ENCODE assay signal across 17 cellular contexts in the genomic region with DNA sequence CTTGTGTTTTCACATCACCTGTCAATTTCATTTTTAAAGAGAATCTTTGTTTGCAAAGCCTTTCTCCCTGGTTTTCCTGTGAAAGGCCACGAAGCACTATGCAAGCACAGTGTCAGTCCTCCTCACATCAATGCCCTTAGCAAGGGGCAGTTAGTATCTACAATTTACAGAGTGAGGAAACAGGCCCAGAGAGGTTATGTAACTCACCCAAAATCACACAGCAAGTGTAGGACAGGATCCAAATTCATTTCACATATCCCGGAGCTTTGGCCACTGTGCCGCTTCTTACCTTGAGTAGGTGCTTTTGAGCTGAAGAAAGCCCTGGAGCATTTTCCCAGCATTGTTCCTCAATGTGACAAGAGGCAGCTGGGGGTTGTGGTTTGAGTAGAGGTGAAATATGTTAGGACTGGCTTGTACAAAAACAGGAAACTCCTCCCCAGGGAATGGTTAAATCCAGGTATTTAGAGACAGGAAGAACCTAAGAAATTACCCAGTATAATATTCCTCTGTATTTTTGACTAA.
"Had no signal": no experiment of that assay in that cellular context is flagged by ENCODE, and none has a peak within 500 bp of the region (broad histone marks: within the 10 kb centered on the region; RNA-seq: fewer than 3 reads in every experiment).

No MANE protein-coding gene starts in this region.

- H3K27me3 ChIP-seq: adrenal gland, ascending aorta, right lobe of liver, suprapubic skin, tibial nerve, uterus had no signal

- H3K27ac Mint-ChIP-seq: activated naive CD8-positive, alpha-beta T cell; activated T-helper 2 cell treated with anti-CD3 and anti-CD28 coated beads, Interferon-gamma antibody, Interleukin-2, Interleukin-4, amounts not matched to agents 10 μg/mL and 5 μg/mL and 100 μg/mL, durations not matched to agents 14 hours and 24 hours and 36 hours; nephron progenitor cell; stimulated activated effector memory CD8-positive, alpha-beta T cell treated with anti-CD3 and anti-CD28 coated beads, Interleukin-12 subunit alpha, Interleukin-12 subunit beta, amount 100 ng/mL, for 72 hours; stimulated activated naive CD8-positive, alpha-beta T cell treated with anti-CD3 and anti-CD28 coated beads, Interleukin-15, amount 100 ng/mL, for 72 hours; T-cell; WTC11 had no signal

- H3K36me3 Mint-ChIP-seq: activated naive CD8-positive, alpha-beta T cell; stimulated activated effector memory CD8-positive, alpha-beta T cell treated with anti-CD3 and anti-CD28 coated beads, Interleukin-12 subunit alpha, Interleukin-12 subunit beta, amount 100 ng/mL, for 72 hours; T-cell; WTC11 had no signal

- H3K4me3 Mint-ChIP-seq: activated naive CD8-positive, alpha-beta T cell; activated T-cell treated with anti-CD3 and anti-CD28 coated beads, Interleukin-2, amount 50 U/mL, for 4 hours; nephron progenitor cell; stimulated activated effector memory CD8-positive, alpha-beta T cell treated with anti-CD3 and anti-CD28 coated beads, Interleukin-12 subunit alpha, Interleukin-12 subunit beta, amount 100 ng/mL, for 72 hours; stimulated activated naive CD8-positive, alpha-beta T cell treated with anti-CD3 and anti-CD28 coated beads, Interleukin-15, amount 100 ng/mL, for 72 hours; T-cell; WTC11 had no signal

- H3K36me3 ChIP-seq: adrenal gland, ascending aorta, right lobe of liver, suprapubic skin, tibial nerve, uterus had no signal

- H3K9me3 Mint-ChIP-seq: activated T-helper 2 cell treated with anti-CD3 and anti-CD28 coated beads, Interferon-gamma antibody, Interleukin-2, Interleukin-4, amounts not matched to agents 10 μg/mL and 5 μg/mL and 100 μg/mL, durations not matched to agents 14 hours and 24 hours and 36 hours; stimulated activated naive CD8-positive, alpha-beta T cell treated with anti-CD3 and anti-CD28 coated beads, Interleukin-15, amount 100 ng/mL, for 72 hours; T-cell had no signal

- H3K27ac ChIP-seq: adrenal gland, ascending aorta, right lobe of liver, suprapubic skin, uterus had no signal

- DNase-seq: activated naive CD4-positive, alpha-beta T cell; activated T-cell treated with anti-CD3 and anti-CD28 coated beads, Interleukin-2, amount 50 U/mL, for 4 hours had no signal

- H3K9me3 ChIP-seq: adrenal gland, ascending aorta, mucosa of descending colon, right lobe of liver, suprapubic skin, tibial nerve, uterus had no signal

- H3K4me1 ChIP-seq: adrenal gland, ascending aorta, right lobe of liver, uterus had no signal

- H3K4me3 ChIP-seq: adrenal gland, ascending aorta, mucosa of descending colon, right lobe of liver, suprapubic skin, tibial nerve, uterus had no signal

- FAIRE-seq: small intestine had no signal
